Comparison of ENCODE assay signal across 14 cellular contexts in the genomic region with DNA sequence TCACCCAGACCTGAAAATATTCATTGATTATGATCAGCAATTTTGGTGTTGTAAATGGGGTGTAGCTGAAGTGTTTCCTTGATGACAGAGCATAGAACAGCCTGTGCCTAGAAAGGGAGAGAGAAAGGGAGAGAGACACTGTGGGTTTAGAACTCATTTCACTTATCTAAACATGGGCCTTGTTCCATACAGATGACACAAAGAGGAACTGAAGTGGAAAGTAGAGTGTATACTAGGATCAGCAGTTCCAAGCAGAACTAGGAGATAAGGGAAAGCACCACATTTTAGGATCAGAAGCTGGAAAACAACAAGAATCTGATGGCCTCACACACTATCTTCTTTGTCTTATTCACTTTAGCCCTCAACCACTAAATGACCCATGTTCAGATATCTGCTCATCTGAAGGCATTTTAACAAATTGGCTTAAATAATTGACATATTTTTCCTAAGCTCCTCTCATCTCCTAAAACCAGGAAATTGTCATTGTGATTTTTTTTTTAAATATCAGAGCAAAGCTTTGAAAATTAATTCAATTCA.
"Had no signal": no experiment of that assay in that cellular context is flagged by ENCODE, and none has a peak within 500 bp of the region (broad histone marks: within the 10 kb centered on the region; RNA-seq: fewer than 3 reads in every experiment).

No MANE protein-coding gene starts in this region.

- H3K27ac ChIP-seq: cardiac muscle cell, dorsolateral prefrontal cortex, ovary, stomach, thoracic aorta, upper lobe of right lung had no signal

- H3K9me3 ChIP-seq: ovary, stomach, thoracic aorta, upper lobe of right lung had no signal

- H3K4me3 ChIP-seq: cardiac muscle cell, dorsolateral prefrontal cortex, ovary, stomach, thoracic aorta, upper lobe of right lung had no signal

- H3K27me3 ChIP-seq: cardiac muscle cell, dorsolateral prefrontal cortex, ovary, stomach, upper lobe of right lung had no signal

- H3K27me3 Mint-ChIP-seq: activated naive CD4-positive, alpha-beta T cell treated with anti-CD3 and anti-CD28 coated beads, Interleukin-2, amount 10 ng/mL, durations not matched to agents 7 days and 5 days had no signal

- H3K9me3 Mint-ChIP-seq: activated naive CD4-positive, alpha-beta T cell treated with anti-CD3 and anti-CD28 coated beads, Interleukin-2, amount 10 ng/mL, durations not matched to agents 7 days and 5 days; activated T-helper 2 cell treated with anti-CD3 and anti-CD28 coated beads, Interferon-gamma antibody, Interleukin-2, Interleukin-4, amounts not matched to agents 10 μg/mL and 5 μg/mL and 100 μg/mL, durations not matched to agents 14 hours and 24 hours and 36 hours had no signal

- H3K4me1 ChIP-seq: stomach, upper lobe of right lung had no signal

- DNase-seq: activated CD4-positive, alpha-beta T cell treated with anti-CD3 and anti-CD28 coated beads for 1 hour; activated CD4-positive, alpha-beta T cell treated with anti-CD3 and anti-CD28 coated beads, Interleukin-2, amount 50 U/mL, for 4 hours; activated naive CD4-positive, alpha-beta T cell treated with anti-CD3 and anti-CD28 coated beads, Interleukin-2, amount 10 ng/mL, durations not matched to agents 7 days and 5 days; activated T-cell treated with anti-CD3 and anti-CD28 coated beads, Interleukin-2, amount 50 U/mL, for 1 hour; dorsolateral prefrontal cortex; ovary; stomach; T-helper 1 cell; T1000; upper lobe of right lung had no signal

- H3K36me3 ChIP-seq: cardiac muscle cell, ovary, stomach, thoracic aorta, upper lobe of right lung had no signal

- H3K27ac Mint-ChIP-seq: activated naive CD4-positive, alpha-beta T cell treated with anti-CD3 and anti-CD28 coated beads, Interleukin-2, amount 10 ng/mL, durations not matched to agents 7 days and 5 days; activated T-helper 2 cell treated with anti-CD3 and anti-CD28 coated beads, Interferon-gamma antibody, Interleukin-2, Interleukin-4, amounts not matched to agents 10 μg/mL and 5 μg/mL and 100 μg/mL, durations not matched to agents 14 hours and 24 hours and 36 hours had no signal

- H3K4me3 Mint-ChIP-seq: activated naive CD4-positive, alpha-beta T cell treated with anti-CD3 and anti-CD28 coated beads, Interleukin-2, amount 10 ng/mL, durations not matched to agents 7 days and 5 days had no signal

- ATAC-seq: sciatic nerve, upper lobe of right lung had no signal

- H3K36me3 Mint-ChIP-seq: activated naive CD4-positive, alpha-beta T cell treated with anti-CD3 and anti-CD28 coated beads, Interleukin-2, amount 10 ng/mL, durations not matched to agents 7 days and 5 days had no signal

- H3K4me1 Mint-ChIP-seq: activated naive CD4-positive, alpha-beta T cell treated with anti-CD3 and anti-CD28 coated beads, Interleukin-2, amount 10 ng/mL, durations not matched to agents 7 days and 5 days had no signal
